Comparison of ENCODE assay signal across 8 cellular contexts in genomic region chr5:98768160-98769005, GRCh38. TPM values are rescaled to one million over a fixed set of nuclear protein-coding genes. Genes with fewer than 3 reads are reported as not detected.
DNase-seq lines count a peak whose midpoint lies in the region; ATAC-seq, FAIRE-seq and TF ChIP-seq lines count a peak whose summit lies in the region.

No MANE protein-coding gene starts in this region.

- no peaks in the 10 kb centered on the region for H3K9me1 ChIP-seq in keratinocyte (ENCODE audit: control insufficient read depth, extremely low read depth, insufficient read depth, low read length)

- H3K27ac ChIP-seq in KMS-11 (no peak overlapping the region), SK-N-MC (no peak overlapping the region), keratinocyte (ENCODE audit: control insufficient read depth, insufficient read depth, low read length) (peak overlapping the region; percentile 61), small intestine (ENCODE audit: low read depth in 1 of 2, low read length in 1 of 2) (peak overlapping the region in 1 of 2 donors; percentile 56)

- H3K79me2 ChIP-seq in KMS-11 (ENCODE audit: insufficient read depth, low read depth) (no peaks in the 10 kb centered on the region), keratinocyte (ENCODE audit: control insufficient read depth, insufficient read depth, low read length) (no peaks in the 10 kb centered on the region)

- peak; percentile 94 for FAIRE-seq in keratinocyte (lab: Jason Lieb, UNC)
- no peak for FAIRE-seq in small intestine (lab: Jason Lieb, UNC)

- H3K27me3 ChIP-seq in KMS-11 (ENCODE audit: insufficient read depth, low read depth) (no peaks in the 10 kb centered on the region), keratinocyte (ENCODE audit: control insufficient read depth, extremely low read depth, insufficient read depth, low read length) (no peaks in the 10 kb centered on the region), small intestine (ENCODE audit: control insufficient read depth in 2 of 2, insufficient read depth in 2 of 2, low read length in 2 of 2) (peaks cover 0 to 4% of the 10 kb centered on the region in 2 donors)

- peak; percentile 93 for TF ChIP-seq CTCF in KMS-11 (conservative IDR thresholded peaks at IDR 0.05; ENCODE audit: low read depth, low read length)
- peak; percentile 78 to 97 (median 88) for TF ChIP-seq CTCF in keratinocyte (optimal IDR thresholded peaks at IDR 0.05 in 1 of 3, IDR thresholded peaks at IDR 0.05 in 1 of 3, conservative IDR thresholded peaks at IDR 0.05 in 1 of 3; ENCODE audit: extremely low read depth in 1 of 3, insufficient read depth in 2 of 3, low read length in 3 of 3)

- no peaks in the 10 kb centered on the region for H3K9me3 ChIP-seq in SK-N-MC (ENCODE audit: low read depth, low read length)
- H3K9me3 ChIP-seq in keratinocyte (ENCODE audit: control insufficient read depth, low read depth, low read length): no peaks in the 10 kb centered on the region
- H3K9me3 ChIP-seq in small intestine (ENCODE audit: control insufficient read depth, low read depth): no peaks in the 10 kb centered on the region

- peaks cover 10% of the 10 kb centered on the region for H3K4me1 ChIP-seq in KMS-11 (ENCODE audit: low read depth, poor library complexity, severe bottlenecking)
- H3K4me1 ChIP-seq in keratinocyte (ENCODE audit: control insufficient read depth, extremely low read depth, insufficient read depth, low read length): peaks cover 16% of the 10 kb centered on the region
- H3K4me1 ChIP-seq in small intestine (ENCODE audit: control insufficient read depth in 2 of 2, insufficient read depth in 1 of 2, low read depth in 1 of 2, low read length in 1 of 2): no peaks in the 10 kb centered on the region

- dilution Hi-C loops in keratinocyte (cut with MboI; ENCODE audit: extremely low pct_ligation_motif_present, low sequenced_read_pairs): loop anchor here (25.0 kb wide), 1 partner anchor 331 kb away; no protein-coding TSS in a partner anchor

- H4K20me1 ChIP-seq in KMS-11 (ENCODE audit: insufficient read depth): no peaks in the 10 kb centered on the region
- no peaks in the 10 kb centered on the region for H4K20me1 ChIP-seq in keratinocyte (ENCODE audit: control insufficient read depth, extremely low read depth, insufficient read depth, low read length)

- H3K4me3 ChIP-seq in KMS-11 (IDR thresholded peaks at IDR 0.05; ENCODE audit: insufficient read depth, low read depth, low read length) (no peak overlapping the region), SK-N-MC (peak overlapping the region; percentile 96), keratinocyte (ENCODE audit: control insufficient read depth in 2 of 3, extremely low read depth in 1 of 3, insufficient read depth in 2 of 3, low read depth in 1 of 3, low read length in 3 of 3) (peak overlapping the region; percentile 64 to 97 (median 96)), small intestine (ENCODE audit: low read depth in 1 of 2, low read length in 2 of 2) (peak overlapping the region; percentile 56 to 64)

- peak; percentile 7 for DNase-seq in NCI-H2107 treated with DMSO at 0.1 percent for 48 hours (lab: John Stamatoyannopoulos, UW; ENCODE audit: unreplicated experiment)
- no peak for DNase-seq in NCI-H2107 (lab: John Stamatoyannopoulos, UW)
- DNase-seq in SK-N-MC (ENCODE audit: low read depth, low spot score): no peak
- DNase-seq in cerebellar cortex (ENCODE audit: low spot score): peak; percentile 81
- DNase-seq in keratinocyte (ENCODE audit: low read depth, low spot score): no peak
- peak; percentile 68 for DNase-seq in small intestine

- peak overlapping the region; percentile 97 for H2AFZ ChIP-seq in KMS-11 (ENCODE audit: low read depth)
- H2AFZ ChIP-seq in keratinocyte (ENCODE audit: control insufficient read depth, low read length): peak overlapping the region; percentile 93

- H3K4me2 ChIP-seq in KMS-11 (peak overlapping the region; percentile 81), keratinocyte (ENCODE audit: control insufficient read depth, extremely low read depth, insufficient read depth, low read depth, low read length) (peak overlapping the region; percentile 100)

- H3K36me3 ChIP-seq in KMS-11 (ENCODE audit: insufficient read depth): no peaks in the 10 kb centered on the region
- no peaks in the 10 kb centered on the region for H3K36me3 ChIP-seq in SK-N-MC (ENCODE audit: insufficient read depth, low read length)
- H3K36me3 ChIP-seq in keratinocyte (ENCODE audit: control insufficient read depth in 2 of 2, extremely low read depth in 1 of 2, insufficient read depth in 2 of 2, low read length in 2 of 2): no peaks in the 10 kb centered on the region
- no peaks in the 10 kb centered on the region for H3K36me3 ChIP-seq in small intestine (ENCODE audit: control insufficient read depth in 2 of 2, insufficient read depth in 2 of 2, low read length in 2 of 2)

- 0 to 1% (median 1%) methylated on average over 41 of the region's 41 CpGs for WGBS in small intestine, 3 donors

- H3K9ac ChIP-seq in KMS-11 (peak overlapping the region; percentile 28; the same call in 1 of the 2 replicates), SK-N-MC (ENCODE audit: insufficient read length) (peak overlapping the region; percentile 64), keratinocyte (ENCODE audit: control insufficient read depth, extremely low read depth, insufficient read depth, low read length) (peak overlapping the region; percentile 77)

- peak; percentile 39 for ATAC-seq in GM21786 (IDR thresholded peaks at IDR 0.05; ENCODE audit: unreplicated experiment)

RNA-seq across cellular contexts. Expression of gene RGMB, which starts 5.1 kb away (rescaled TPM):
- polyA plus RNA-seq in keratinocyte: 8.5 to 28.7 TPM (median 16.3 TPM) in 3 replicates
- polyA plus RNA-seq in keratinocyte (2011; ENCODE audit: low read depth): 5.3 TPM
- polyA plus RNA-seq in keratinocyte (2011; cell fraction: cytosol; rRNA removed): 10.9 and 13.1 TPM in 2 replicates
- polyA plus RNA-seq in keratinocyte (2011; cell fraction: nucleus; rRNA removed): 28.1 and 30.9 TPM in 2 replicates
- 5.1 and 20.0 TPM in 2 replicates for polyA plus RNA-seq in keratinocyte (2012; ENCODE audit: low replicate concordance)
- polyA minus RNA-seq in keratinocyte: 15.6 to 76.9 TPM (median 23.9 TPM) in 3 replicates
- 24.0 TPM for polyA minus RNA-seq in keratinocyte (2011; cell fraction: cytosol; rRNA and poly(A)+ RNA removed)
- polyA minus RNA-seq in keratinocyte (2011; cell fraction: nucleus; rRNA and poly(A)+ RNA removed): 24.3 and 33.9 TPM in 2 replicates
- 10 to 100 TPM in 1 of 3 donors, 1 to 10 TPM in 2; 3.2 to 55.7 (median 3.6) TPM for polyA plus RNA-seq in small intestine

Comparison
In these comparisons a context has a peak if more than half of its experiments do, and no peak if none do; other contexts are left out.
1. DNase-seq: peak in NCI-H2107 treated with DMSO at 0.1 percent for 48 hours (single experiment), cerebellar cortex (single experiment) and small intestine (single experiment); none in NCI-H2107 (single experiment), SK-N-MC (single experiment) and keratinocyte (single experiment).
2. Peak in every context shown above with its lines, with median percentiles within 50 percentile points of each other: H3K9ac ChIP-seq.